In genomic region chr22:27253541-27253940, GRCh38 we compare ENCODE assay signal across 37 cellular contexts.
"Had no signal": no experiment of that assay in that cellular context is flagged by ENCODE, and none has a peak within 500 bp of the region (broad histone marks: within the 10 kb centered on the region; RNA-seq: fewer than 3 reads in every experiment).

No MANE protein-coding gene starts in this region.

- H3K36me3 ChIP-seq: brain microvascular endothelial cell, breast epithelium had no signal

- H3K36me3 Mint-ChIP-seq: activated CD8-positive, alpha-beta memory T cell treated with anti-CD3 and anti-CD28 coated beads, Interleukin-2, amount 10 ng/mL, durations not matched to agents 7 days and 5 days; activated naive CD4-positive, alpha-beta T cell treated with anti-CD3 and anti-CD28 coated beads, Interleukin-2, amount 10 ng/mL, durations not matched to agents 7 days and 5 days; activated naive CD8-positive, alpha-beta T cell; activated naive CD8-positive, alpha-beta T cell treated with anti-CD3 and anti-CD28 coated beads, Interleukin-2, amount 10 ng/mL, durations not matched to agents 7 days and 5 days had no signal

- H3K4me1 Mint-ChIP-seq: activated B cell treated with CpG ODN at 0.5 μM for 24 hours; activated CD4-positive, alpha-beta memory T cell treated with anti-CD3 and anti-CD28 coated beads, Interleukin-2, amount 10 ng/mL, durations not matched to agents 7 days and 5 days; activated CD4-positive, alpha-beta T cell treated with anti-CD3 and anti-CD28 coated beads for 36 hours; activated CD4-positive, alpha-beta T cell treated with anti-CD3 and anti-CD28 coated beads, Interleukin-2, amount 10 ng/mL, durations not matched to agents 7 days and 5 days; activated CD8-positive, alpha-beta memory T cell treated with anti-CD3 and anti-CD28 coated beads, Interleukin-2, amount 10 ng/mL, durations not matched to agents 7 days and 5 days; activated naive CD4-positive, alpha-beta T cell treated with anti-CD3 and anti-CD28 coated beads, Interleukin-2, amount 10 ng/mL, durations not matched to agents 7 days and 5 days; activated naive CD4-positive, alpha-beta T cell treated with anti-CD3 and anti-CD28 coated beads, Interleukin-2, amount 50 U/mL, for 24 hours; activated naive CD8-positive, alpha-beta T cell treated with anti-CD3 and anti-CD28 coated beads, Interleukin-2, amount 10 ng/mL, durations not matched to agents 7 days and 5 days; activated naive CD8-positive, alpha-beta T cell treated with anti-CD3 and anti-CD28 coated beads, Interleukin-2, amount 50 U/mL, for 24 hours had no signal

- H3K27ac Mint-ChIP-seq: activated B cell treated with CpG ODN at 0.5 μM for 24 hours; activated CD4-positive, alpha-beta memory T cell treated with anti-CD3 and anti-CD28 coated beads, Interleukin-2, amount 10 ng/mL, durations not matched to agents 7 days and 5 days; activated CD4-positive, alpha-beta T cell treated with anti-CD3 and anti-CD28 coated beads for 36 hours; activated CD4-positive, alpha-beta T cell treated with anti-CD3 and anti-CD28 coated beads, Interleukin-2, amount 10 ng/mL, durations not matched to agents 7 days and 5 days; activated CD8-positive, alpha-beta memory T cell treated with anti-CD3 and anti-CD28 coated beads, Interleukin-2, amount 10 ng/mL, durations not matched to agents 7 days and 5 days; activated CD8-positive, alpha-beta T cell treated with anti-CD3 and anti-CD28 coated beads, Interleukin-2, amount 10 ng/mL, durations not matched to agents 7 days and 5 days; activated naive CD4-positive, alpha-beta T cell treated with anti-CD3 and anti-CD28 coated beads, Interleukin-2, amount 10 ng/mL, durations not matched to agents 7 days and 5 days; activated naive CD4-positive, alpha-beta T cell treated with anti-CD3 and anti-CD28 coated beads, Interleukin-2, amount 50 U/mL, for 24 hours; activated naive CD8-positive, alpha-beta T cell; activated naive CD8-positive, alpha-beta T cell treated with anti-CD3 and anti-CD28 coated beads, Interleukin-2, amount 10 ng/mL, durations not matched to agents 7 days and 5 days; activated naive CD8-positive, alpha-beta T cell treated with anti-CD3 and anti-CD28 coated beads, Interleukin-2, amount 50 U/mL, for 24 hours; activated T-cell treated with anti-CD3 and anti-CD28 coated beads, Interleukin-2, amount 50 U/mL, for 24 hours; activated T-helper 2 cell treated with anti-CD3 and anti-CD28 coated beads, Interferon-gamma antibody, Interleukin-2, Interleukin-4, amounts not matched to agents 10 μg/mL and 5 μg/mL and 100 μg/mL, durations not matched to agents 14 hours and 24 hours and 36 hours; T-helper 1 cell treated with Interleukin-12 subunit alpha and Interleukin-12 subunit beta and Interleukin-4 antibody, amounts not matched to agents 30 μg/mL and 1 μg/mL, for 36 hours; T-helper 2 cell treated with Interferon-gamma antibody and Interleukin-4, amounts not matched to agents 5 μg/mL and 100 μg/mL, for 36 hours had no signal

- H3K4me3 ChIP-seq: body of pancreas, breast epithelium had no signal

- H3K27ac ChIP-seq: body of pancreas, brain microvascular endothelial cell, breast epithelium, VCaP had no signal

- FAIRE-seq: astrocyte, TTC549 had no signal

- H3K4me1 ChIP-seq: body of pancreas, breast epithelium had no signal

- H3K27me3 ChIP-seq: body of pancreas, brain microvascular endothelial cell, breast epithelium had no signal

- DNase-seq: activated B cell treated with CpG ODN at 0.5 μM for 24 hours; activated CD4-positive, alpha-beta memory T cell treated with anti-CD3 and anti-CD28 coated beads, Interleukin-2, amount 10 ng/mL, durations not matched to agents 7 days and 5 days; activated CD4-positive, alpha-beta T cell treated with anti-CD3 and anti-CD28 coated beads for 1 hour; activated CD4-positive, alpha-beta T cell treated with anti-CD3 and anti-CD28 coated beads for 36 hours; activated CD4-positive, alpha-beta T cell treated with anti-CD3 and anti-CD28 coated beads for 48 hours; activated CD4-positive, alpha-beta T cell treated with anti-CD3 and anti-CD28 coated beads, Interleukin-2, amount 10 ng/mL, durations not matched to agents 7 days and 5 days; activated CD4-positive, alpha-beta T cell treated with anti-CD3 and anti-CD28 coated beads, Interleukin-2, amount 50 U/mL, for 48 hours; activated CD8-positive, alpha-beta memory T cell treated with anti-CD3 and anti-CD28 coated beads for 24 hours; activated CD8-positive, alpha-beta memory T cell treated with anti-CD3 and anti-CD28 coated beads, Interleukin-2, amount 10 ng/mL, durations not matched to agents 7 days and 5 days; activated CD8-positive, alpha-beta memory T cell treated with anti-CD3 and anti-CD28 coated beads, Interleukin-2, amount 50 U/mL, for 48 hours; activated CD8-positive, alpha-beta T cell treated with anti-CD3 and anti-CD28 coated beads, Interleukin-2, amount 10 ng/mL, durations not matched to agents 7 days and 5 days; activated effector memory CD4-positive, alpha-beta T cell treated with Interleukin-2 at 50 U/mL for 16 hours; activated gamma-delta T cell; activated naive CD4-positive, alpha-beta T cell treated with anti-CD3 and anti-CD28 coated beads, Interleukin-2, amount 10 ng/mL, durations not matched to agents 7 days and 5 days; activated naive CD4-positive, alpha-beta T cell treated with Interleukin-2 at 50 U/mL for 16 hours; activated naive CD8-positive, alpha-beta T cell treated with anti-CD3 and anti-CD28 coated beads, Interleukin-2, amount 10 ng/mL, durations not matched to agents 7 days and 5 days; activated naive CD8-positive, alpha-beta T cell treated with anti-CD3 and anti-CD28 coated beads, Interleukin-2, amount 50 U/mL, for 24 hours; activated T-cell treated with anti-CD3 and anti-CD28 coated beads, Interleukin-2, amount 50 U/mL, for 24 hours; activated T-cell treated with anti-CD3 and anti-CD28 coated beads, Interleukin-2, amount 50 U/mL, for 48 hours; amygdala; anterior cingulate cortex; body of pancreas; brain microvascular endothelial cell; central memory CD4-positive, alpha-beta T cell; SW 1271; T-helper 1 cell; T-helper 2 cell; T-helper 9 cell had no signal

- ATAC-seq: activated CD4-positive, alpha-beta T cell treated with anti-CD3 and anti-CD28 coated beads for 36 hours; activated CD8-positive, alpha-beta memory T cell treated with anti-CD3 and anti-CD28 coated beads, Interleukin-2, amount 10 ng/mL, durations not matched to agents 7 days and 5 days; activated CD8-positive, alpha-beta T cell treated with anti-CD3 and anti-CD28 coated beads, Interleukin-2, amount 10 ng/mL, durations not matched to agents 7 days and 5 days; activated naive CD8-positive, alpha-beta T cell treated with anti-CD3 and anti-CD28 coated beads, Interleukin-2, amount 50 U/mL, for 24 hours; body of pancreas had no signal

- H3K4me3 Mint-ChIP-seq: activated B cell treated with CpG ODN at 0.5 μM for 24 hours; activated CD4-positive, alpha-beta memory T cell treated with anti-CD3 and anti-CD28 coated beads, Interleukin-2, amount 10 ng/mL, durations not matched to agents 7 days and 5 days; activated CD4-positive, alpha-beta T cell treated with anti-CD3 and anti-CD28 coated beads for 36 hours; activated CD4-positive, alpha-beta T cell treated with anti-CD3 and anti-CD28 coated beads, Interleukin-2, amount 10 ng/mL, durations not matched to agents 7 days and 5 days; activated CD8-positive, alpha-beta memory T cell treated with anti-CD3 and anti-CD28 coated beads, Interleukin-2, amount 10 ng/mL, durations not matched to agents 7 days and 5 days; activated CD8-positive, alpha-beta T cell treated with anti-CD3 and anti-CD28 coated beads, Interleukin-2, amount 10 ng/mL, durations not matched to agents 7 days and 5 days; activated naive CD4-positive, alpha-beta T cell treated with anti-CD3 and anti-CD28 coated beads, Interleukin-2, amount 10 ng/mL, durations not matched to agents 7 days and 5 days; activated naive CD4-positive, alpha-beta T cell treated with anti-CD3 and anti-CD28 coated beads, Interleukin-2, amount 50 U/mL, for 24 hours; activated naive CD8-positive, alpha-beta T cell; activated naive CD8-positive, alpha-beta T cell treated with anti-CD3 and anti-CD28 coated beads, Interleukin-2, amount 10 ng/mL, durations not matched to agents 7 days and 5 days; activated naive CD8-positive, alpha-beta T cell treated with anti-CD3 and anti-CD28 coated beads, Interleukin-2, amount 50 U/mL, for 24 hours; activated T-cell treated with anti-CD3 and anti-CD28 coated beads, Interleukin-2, amount 50 U/mL, for 24 hours; T-helper 1 cell treated with Interleukin-12 subunit alpha and Interleukin-12 subunit beta and Interleukin-4 antibody, amounts not matched to agents 30 μg/mL and 1 μg/mL, for 36 hours; T-helper 2 cell treated with Interferon-gamma antibody and Interleukin-4, amounts not matched to agents 5 μg/mL and 100 μg/mL, for 36 hours had no signal

- H3K27me3 Mint-ChIP-seq: activated CD4-positive, alpha-beta memory T cell treated with anti-CD3 and anti-CD28 coated beads, Interleukin-2, amount 10 ng/mL, durations not matched to agents 7 days and 5 days; activated CD4-positive, alpha-beta T cell treated with anti-CD3 and anti-CD28 coated beads for 36 hours; activated CD4-positive, alpha-beta T cell treated with anti-CD3 and anti-CD28 coated beads, Interleukin-2, amount 10 ng/mL, durations not matched to agents 7 days and 5 days; activated CD8-positive, alpha-beta memory T cell treated with anti-CD3 and anti-CD28 coated beads, Interleukin-2, amount 10 ng/mL, durations not matched to agents 7 days and 5 days; activated naive CD4-positive, alpha-beta T cell treated with anti-CD3 and anti-CD28 coated beads, Interleukin-2, amount 10 ng/mL, durations not matched to agents 7 days and 5 days; activated naive CD4-positive, alpha-beta T cell treated with anti-CD3 and anti-CD28 coated beads, Interleukin-2, amount 50 U/mL, for 24 hours; activated naive CD8-positive, alpha-beta T cell treated with anti-CD3 and anti-CD28 coated beads, Interleukin-2, amount 10 ng/mL, durations not matched to agents 7 days and 5 days; activated T-cell treated with anti-CD3 and anti-CD28 coated beads, Interleukin-2, amount 50 U/mL, for 24 hours had no signal
